ENCODE assay signal across 8 cellular contexts in the genomic region with DNA sequence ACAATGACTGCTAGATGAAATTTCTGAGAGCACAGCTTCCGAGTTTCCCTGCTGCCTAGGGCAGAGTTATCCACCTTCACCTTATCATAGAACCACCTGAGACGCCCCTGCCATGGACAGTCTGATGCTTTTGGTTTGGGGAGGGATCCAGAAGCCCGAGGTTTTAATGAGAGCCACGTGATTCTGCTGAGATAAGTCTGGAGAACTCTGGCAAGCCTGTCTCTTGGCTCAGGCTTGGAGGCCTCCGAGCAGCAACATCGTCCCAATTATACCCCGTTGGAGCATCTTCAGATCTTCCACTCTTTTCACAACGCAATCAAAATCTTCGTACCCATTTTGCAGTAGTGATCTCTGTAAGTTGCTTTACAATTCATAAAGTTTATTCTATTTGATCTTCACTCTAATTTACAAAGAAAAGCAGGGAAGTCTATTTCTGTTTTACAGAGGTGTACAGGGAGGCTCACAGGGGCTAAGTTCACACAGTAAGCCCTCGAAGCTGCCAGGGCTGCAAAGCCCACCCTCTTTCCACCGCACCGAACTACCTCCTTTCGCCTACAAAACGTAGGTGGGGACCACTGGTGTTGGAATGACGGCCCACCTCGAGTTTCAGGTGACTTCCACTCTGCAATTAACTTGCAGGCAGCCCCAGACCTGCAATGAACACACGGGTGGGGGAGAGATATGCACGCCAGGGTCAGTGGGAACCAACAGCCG. TPM values are rescaled to one million over a fixed set of nuclear protein-coding genes. Genes with fewer than 3 reads are reported as not detected.
A peak's percentile ranks its signal among the peaks of the same experiment; 100 is the strongest.
DNase-seq lines count a peak whose midpoint lies in the region; ATAC-seq and TF ChIP-seq lines count a peak whose summit lies in the region.

No MANE protein-coding gene starts in this region.

- ATAC-seq in HG02840 (IDR thresholded peaks at IDR 0.05; ENCODE audit: low FRiP score, unreplicated experiment), result no peak

- TF ChIP-seq POLR2A in Peyer's patch (IDR thresholded peaks at IDR 0.05) (no peak), esophagus squamous epithelium (IDR thresholded peaks at IDR 0.05) (no peak)

- no peak for TF ChIP-seq CTCF in Peyer's patch (IDR thresholded peaks at IDR 0.05)
- TF ChIP-seq CTCF in esophagus squamous epithelium (IDR thresholded peaks at IDR 0.05), result no peak
- TF ChIP-seq CTCF in neutrophil (IDR thresholded peaks at IDR 0.05), result no peak

- intact Hi-C loops in esophagus squamous epithelium (cut with DNase I), result no loop called here

- H3K36me3 ChIP-seq in H7 (replicated peaks; ENCODE audit: control insufficient read depth, insufficient read depth, low read length), result no peaks in the 10 kb centered on the region
- H3K36me3 ChIP-seq in Peyer's patch, result no peaks in the 10 kb centered on the region
- no peaks in the 10 kb centered on the region for H3K36me3 ChIP-seq in esophagus squamous epithelium
- no peaks in the 10 kb centered on the region for H3K36me3 ChIP-seq in neutrophil

- WGBS in esophagus squamous epithelium, 2 donors, result 14 to 23% methylated on average over 10 to 14 of the region's 19 CpGs

- H3K4me1 ChIP-seq in Peyer's patch (peaks cover 0 to 9% (median 0%) of the 10 kb centered on the region in 4 donors), esophagus squamous epithelium (peaks cover 9 to 44% (median 22%) of the 10 kb centered on the region in 3 donors), neutrophil (ENCODE audit: control insufficient read depth in 1 of 2, insufficient read depth in 1 of 2, low read depth in 1 of 2, low read length in 1 of 2) (peaks cover 8 to 9% of the 10 kb centered on the region in 2 experiments)

- no peaks in the 10 kb centered on the region for H3K9me3 ChIP-seq in Peyer's patch
- no peaks in the 10 kb centered on the region for H3K9me3 ChIP-seq in esophagus squamous epithelium
- H3K9me3 ChIP-seq in neutrophil, result no peaks in the 10 kb centered on the region

- H3K27ac ChIP-seq in Peyer's patch (peak overlapping the region; percentile 82 to 93 (median 90)), esophagus squamous epithelium (peak overlapping the region; percentile 91 to 97 (median 96)), neutrophil (no peak overlapping the region)

- peaks cover 64% of the 10 kb centered on the region for H3K27me3 ChIP-seq in H7 (ENCODE audit: control insufficient read depth, insufficient read depth, low read length)
- H3K27me3 ChIP-seq in Peyer's patch, result no peaks in the 10 kb centered on the region
- H3K27me3 ChIP-seq in esophagus squamous epithelium, result no peaks in the 10 kb centered on the region
- peaks cover 29% of the 10 kb centered on the region for H3K27me3 ChIP-seq in neutrophil

- H3K4me3 ChIP-seq in H7 (ENCODE audit: insufficient read depth, low read depth, low read length) (peak overlapping the region; percentile 83), Peyer's patch (peak overlapping the region; percentile 66 to 85 (median 74)), esophagus squamous epithelium (peak overlapping the region; percentile 61 to 88 (median 85)), neutrophil (ENCODE audit: low read depth in 1 of 2, low read length in 1 of 2) (peak overlapping the region; percentile 64 to 71)

- DNase-seq in H7 (peak; percentile 30), Peyer's patch (no peak), esophagus squamous epithelium (lab: John Stamatoyannopoulos, UW) (no peak), LoVo (ENCODE audit: low spot score) (no peak), ecto neural progenitor cell (ENCODE audit: low spot score) (no peak), Ammon's horn (ENCODE audit: low spot score) (no peak)

RNA-seq across cellular contexts. Expression of gene HHAT, which starts 0.5 kb away (rescaled TPM):
- total RNA-seq in H7 (2014; rRNA removed; shearing (Covaris generic)), result 1.0 and 1.4 TPM in 2 replicates
- total RNA-seq in Peyer's patch, result 10 to 100 TPM in 1 of 4 donors, 1 to 10 TPM in 3; 2.3 to 16.9 (median 7.3) TPM
- 1 to 10 TPM; 3.4 to 5.2 (median 4.0) TPM for total RNA-seq in esophagus squamous epithelium
